8 cellular contexts compared by ENCODE assay signal in genomic region chr1:175023043-175023921, GRCh38. TPM values are rescaled to one million over a fixed set of nuclear protein-coding genes. Genes with fewer than 3 reads are reported as not detected.
DNase-seq lines count a peak whose midpoint lies in the region; ATAC-seq and TF ChIP-seq lines count a peak whose summit lies in the region.

MRPS14 (minus strand) TSS chr1:175023425; CDS start chr1:175023408, 17 bp downstream.

- DNase-seq in NCI-H1092 (lab: John Stamatoyannopoulos, UW) (peak; percentile 99), glomerular endothelial cell (ENCODE audit: extremely low read depth, low read depth, low spot score) (peak; percentile 95), occipital lobe (lab: John Stamatoyannopoulos, UW) (peak; percentile 96)

- H3K4me1 Mint-ChIP-seq in activated naive CD4-positive, alpha-beta T cell treated with anti-CD3 and anti-CD28 coated beads, Interleukin-2, amount 50 U/mL, for 24 hours: peaks cover 37% of the 10 kb centered on the region

- H3K4me3 ChIP-seq in GM08714 (ENCODE audit: low read length): peak within 1 kb of the TSS; percentile 80

- no peaks in the 10 kb centered on the region for H3K27me3 Mint-ChIP-seq in activated naive CD4-positive, alpha-beta T cell treated with anti-CD3 and anti-CD28 coated beads, Interleukin-2, amount 50 U/mL, for 24 hours

- peak within 1 kb of the TSS; percentile 94 for H3K4me3 Mint-ChIP-seq in activated naive CD4-positive, alpha-beta T cell treated with anti-CD3 and anti-CD28 coated beads, Interleukin-2, amount 50 U/mL, for 24 hours

- H3K9me3 Mint-ChIP-seq in activated naive CD4-positive, alpha-beta T cell treated with anti-CD3 and anti-CD28 coated beads, Interleukin-2, amount 50 U/mL, for 24 hours: no peaks in the 10 kb centered on the region

- H3K36me3 Mint-ChIP-seq in activated naive CD4-positive, alpha-beta T cell treated with anti-CD3 and anti-CD28 coated beads, Interleukin-2, amount 50 U/mL, for 24 hours: peaks cover 5% of the 10 kb centered on the region

- peak within 1 kb of the TSS; percentile 92 for H3K27ac ChIP-seq in temporal lobe (ENCODE audit: low read depth, low read length)

- ATAC-seq in HG02588 (IDR thresholded peaks at IDR 0.05; ENCODE audit: unreplicated experiment) (peak; percentile 94), SK-N-SH treated with all-trans-retinoic acid at 6 μM for 48 hours (peak; percentile 99)

- peak within 1 kb of the TSS; percentile 98 for H3K27ac Mint-ChIP-seq in activated naive CD4-positive, alpha-beta T cell treated with anti-CD3 and anti-CD28 coated beads, Interleukin-2, amount 50 U/mL, for 24 hours

TF ChIP-seq in SK-N-SH treated with all-trans-retinoic acid at 6 μM for 48 hours, 23 proteins besides CTCF, POLR2A, EP300 and RAD21:
- TF ChIP-seq CREB5 (CRISPR knock-in tag; IDR thresholded peaks at IDR 0.05; ENCODE audit: low read depth): no peak
- TF ChIP-seq RARB (CRISPR knock-in tag; IDR thresholded peaks at IDR 0.05): peak; percentile 51; the same call in 1 of the 2 replicates
- peak; percentile 77; the same call in 1 of the 2 replicates for TF ChIP-seq POU6F1 (CRISPR knock-in tag; IDR thresholded peaks at IDR 0.05; ENCODE audit: borderline replicate concordance, low read depth)
- no peak for TF ChIP-seq SNAI2 (CRISPR knock-in tag; IDR thresholded peaks at IDR 0.05)

RNA-seq across cellular contexts. Expression of gene MRPS14, which starts in this region (rescaled TPM):
- total RNA-seq in glomerular endothelial cell (14.9 and 15.1 TPM in 2 replicates), occipital lobe (51.0 TPM), temporal lobe (34.9 TPM)

Comparison
In these comparisons a context has a peak if more than half of its experiments do, and no peak if none do; other contexts are left out.
1. Peak in every context shown above with its lines: DNase-seq, ATAC-seq, H3K4me3 ChIP-seq and H3K27ac ChIP-seq.